In genomic region chr17:80859004-80859941, GRCh38 we compare ENCODE assay signal across 8 cellular contexts.
A peak's percentile ranks its signal among the peaks of the same experiment; 100 is the strongest.
DNase-seq lines count a peak whose midpoint lies in the region; ATAC-seq and TF ChIP-seq lines count a peak whose summit lies in the region.

No MANE protein-coding gene starts in this region.

- intact Hi-C loops in lower lobe of right lung (cut with DNase I): no loop called here
- intact Hi-C loops in uterus (cut with DNase I; ENCODE audit: low total_unique reads): loop anchor here (10.0 kb wide), 1 partner anchor 434 kb away; no protein-coding TSS in a partner anchor

- TF ChIP-seq CTCF in BE2C (IDR thresholded peaks at IDR 0.05; ENCODE audit: low read depth, low read length) (no peak), lower lobe of right lung (IDR thresholded peaks at IDR 0.05) (no peak), uterus (IDR thresholded peaks at IDR 0.05) (peak in 1 of 4 experiments; percentile 20)

- TF ChIP-seq POLR2A in uterus (IDR thresholded peaks at IDR 0.05): no peak

- H3K9me3 ChIP-seq in BE2C (no peaks in the 10 kb centered on the region), lower lobe of right lung (no peaks in the 10 kb centered on the region), uterus (no peaks in the 10 kb centered on the region)

- H3K27me3 ChIP-seq in BE2C (no peaks in the 10 kb centered on the region), lower lobe of right lung (ENCODE audit: low read depth) (no peaks in the 10 kb centered on the region), uterus (no peaks in the 10 kb centered on the region)

- H3K36me3 ChIP-seq in BE2C (peaks cover 7% of the 10 kb centered on the region), lower lobe of right lung (peaks cover 17% of the 10 kb centered on the region), uterus (no peaks in the 10 kb centered on the region)

- H3K4me1 ChIP-seq in BE2C: peaks cover 44% of the 10 kb centered on the region
- peaks cover 25% of the 10 kb centered on the region for H3K4me1 ChIP-seq in lower lobe of right lung
- H3K4me1 ChIP-seq in uterus: no peaks in the 10 kb centered on the region

- H3K27ac ChIP-seq in caudate nucleus (ENCODE audit: low read depth, low read length) (peak overlapping the region; percentile 58), lower lobe of right lung (no peak overlapping the region), uterus (peak overlapping the region in 1 of 2 donors; percentile 50)

- ATAC-seq in lower lobe of right lung (peak; percentile 46 to 55), HG03439 (IDR thresholded peaks at IDR 0.05; ENCODE audit: unreplicated experiment) (no peak)

- H3K4me3 ChIP-seq in BE2C (ENCODE audit: low read depth, low read length): no peak overlapping the region
- no peak overlapping the region for H3K4me3 ChIP-seq in lower lobe of right lung
- no peak overlapping the region for H3K4me3 ChIP-seq in uterus

- peak; percentile 66 for DNase-seq in BE2C
- DNase-seq in NCI-H1694 treated with DMSO at 0.1 percent for 48 hours (lab: John Stamatoyannopoulos, UW): peak; percentile 57
- DNase-seq in caudate nucleus (lab: John Stamatoyannopoulos, UW): peak in 48 of 61 donors; percentile 13 to 89 (median 36)
- no peak for DNase-seq in lower lobe of right lung
- peak; percentile 80 to 83 for DNase-seq in uterus
- DNase-seq in NOMO-1 (lab: John Stamatoyannopoulos, UW; ENCODE audit: unreplicated experiment in 2 of 2): no peak
- no peak for DNase-seq in NCI-H146 (lab: John Stamatoyannopoulos, UW)

Comparison
In these comparisons a context has a peak if more than half of its experiments do, and no peak if none do; other contexts are left out.
1. DNase-seq: peak in BE2C (single experiment), NCI-H1694 treated with DMSO at 0.1 percent for 48 hours (single experiment), caudate nucleus (48 of 61) and uterus (2 of 2); none in lower lobe of right lung (single experiment), NOMO-1 (0 of 2) and NCI-H146 (single experiment).